ENCODE assay signal across 8 cellular contexts in the genomic region with DNA sequence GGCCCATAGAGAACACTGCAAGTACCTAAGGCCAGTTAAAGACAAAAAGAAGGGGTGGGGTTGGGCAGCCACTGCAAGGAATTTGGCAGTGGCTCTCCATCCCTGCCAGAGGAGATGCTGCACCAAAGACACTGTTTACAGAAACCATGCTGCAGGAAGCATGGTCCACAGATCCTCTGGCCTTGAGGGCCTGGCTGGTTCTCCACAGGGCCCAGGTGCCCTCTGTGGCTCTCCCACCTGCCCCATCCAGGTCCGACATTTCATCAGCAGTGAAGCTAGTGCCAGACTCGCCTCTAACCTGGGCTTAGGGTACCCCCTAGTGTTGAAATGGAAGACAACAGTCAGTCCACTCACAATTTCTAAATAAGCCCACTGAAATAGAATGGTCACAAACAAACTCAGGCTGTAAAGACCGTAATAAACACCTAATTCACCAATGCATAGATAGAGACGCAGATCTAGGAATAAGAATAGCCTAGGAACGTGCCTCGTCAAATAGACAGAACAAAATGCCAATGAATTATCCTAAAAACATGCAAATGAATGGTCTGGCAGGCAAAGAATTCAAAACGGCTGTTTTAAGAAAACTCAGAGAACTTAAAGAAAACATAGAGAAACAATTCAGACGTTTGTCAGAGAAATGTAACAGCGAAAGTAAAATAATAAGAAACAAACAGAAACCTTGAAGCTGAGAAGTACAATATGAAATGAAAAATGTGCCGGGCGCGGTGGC. TPM values are rescaled to one million over a fixed set of nuclear protein-coding genes. Genes with fewer than 3 reads are reported as not detected.
DNase-seq lines count a peak whose midpoint lies in the region; ATAC-seq and TF ChIP-seq lines count a peak whose summit lies in the region.

No MANE protein-coding gene starts in this region.

- H3K27ac Mint-ChIP-seq in CD8-positive, alpha-beta T cell: no peak overlapping the region
- H3K27ac Mint-ChIP-seq in activated CD4-positive, alpha-beta memory T cell treated with anti-CD3 and anti-CD28 coated beads, Interleukin-2, amount 10 ng/mL, durations not matched to agents 7 days and 5 days: no peak overlapping the region
- no peak overlapping the region for H3K27ac Mint-ChIP-seq in osteocyte (ENCODE audit: unreplicated experiment)

- peak in 6 of 7 experiments; percentile 6 to 57 (median 32) for DNase-seq in CD8-positive, alpha-beta T cell
- DNase-seq in HCT116 (ENCODE audit: low read depth, low spot score) (peak; percentile 57), NCI-H524 (lab: John Stamatoyannopoulos, UW) (peak; percentile 23 to 67), esophagus squamous epithelium (lab: John Stamatoyannopoulos, UW) (no peak), osteocyte (ENCODE audit: extremely low spot score, unreplicated experiment) (no peak)
- peak; percentile 47 for DNase-seq in activated CD4-positive, alpha-beta memory T cell treated with anti-CD3 and anti-CD28 coated beads, Interleukin-2, amount 10 ng/mL, durations not matched to agents 7 days and 5 days

- H3K36me3 ChIP-seq in CD8-positive, alpha-beta T cell (ENCODE audit: insufficient read depth, low read length): no peaks in the 10 kb centered on the region
- H3K36me3 ChIP-seq in HCT116 (ENCODE audit: control insufficient read depth in 1 of 2, insufficient read depth in 2 of 2, low read length in 2 of 2) (no peaks in the 10 kb centered on the region), esophagus squamous epithelium (no peaks in the 10 kb centered on the region)

- H3K9ac ChIP-seq in HCT116 (ENCODE audit: low read length): no peak overlapping the region

- H3K4me3 ChIP-seq in CD8-positive, alpha-beta T cell (ENCODE audit: low read depth, low read length): no peak overlapping the region
- H3K4me3 ChIP-seq in HCT116 (replicated peaks in 1 of 2; ENCODE audit: low read depth in 1 of 2, low read length in 2 of 2) (no peak overlapping the region), esophagus squamous epithelium (no peak overlapping the region)

- no peak overlapping the region for H3K4me3 Mint-ChIP-seq in CD8-positive, alpha-beta T cell
- H3K4me3 Mint-ChIP-seq in activated CD4-positive, alpha-beta memory T cell treated with anti-CD3 and anti-CD28 coated beads, Interleukin-2, amount 10 ng/mL, durations not matched to agents 7 days and 5 days: no peak overlapping the region
- H3K4me3 Mint-ChIP-seq in osteocyte (ENCODE audit: unreplicated experiment): no peak overlapping the region

- no peaks in the 10 kb centered on the region for H3K79me2 ChIP-seq in HCT116 (ENCODE audit: insufficient read depth, low read length)

- no peak overlapping the region for H3K27ac ChIP-seq in CD8-positive, alpha-beta T cell (ENCODE audit: low read depth, low read length)
- H3K27ac ChIP-seq in HCT116 (ENCODE audit: low read depth, low read length) (no peak overlapping the region), esophagus squamous epithelium (no peak overlapping the region)

- CTCF ChIA-PET in CD8-positive, alpha-beta T cell (lab: Charles Lee): interaction anchor here (0.6 to 2.2 kb wide), 9 partner anchors 10 to 69 kb away, joined by 3 to 46 read pairs (median 3); a partner anchor contains a TSS
- CTCF ChIA-PET in HCT116 (lab: Charles Lee): interaction anchor here (0.7 to 4.0 kb wide), 9 partner anchors 15 to 251 kb away, joined by 3 to 80 read pairs (median 5); a partner anchor contains a TSS
- CTCF ChIA-PET in activated CD4-positive, alpha-beta memory T cell treated with anti-CD3 and anti-CD28 coated beads, Interleukin-2, amount 10 ng/mL, durations not matched to agents 7 days and 5 days (lab: Charles Lee): interaction anchor here (0.6 to 3.5 kb wide), 8 partner anchors 26 to 382 kb away, joined by 3 to 37 read pairs (median 4); no protein-coding TSS in a partner anchor

- peaks cover 18% of the 10 kb centered on the region for H3K27me3 Mint-ChIP-seq in CD8-positive, alpha-beta T cell (ENCODE audit: low read depth)
- H3K27me3 Mint-ChIP-seq in activated CD4-positive, alpha-beta memory T cell treated with anti-CD3 and anti-CD28 coated beads, Interleukin-2, amount 10 ng/mL, durations not matched to agents 7 days and 5 days: peaks cover 32% of the 10 kb centered on the region
- H3K27me3 Mint-ChIP-seq in osteocyte (ENCODE audit: unreplicated experiment): peaks cover 29% of the 10 kb centered on the region

- no TSS peak for BruUV-seq in HCT116 (replicated peaks; lab: Mats Ljungman, UMichigan)

- TF ChIP-seq POLR2A in HCT116 (IDR thresholded peaks at IDR 0.05; ENCODE audit: borderline replicate concordance, extremely low read depth, insufficient read depth, insufficient read length) (no peak), esophagus squamous epithelium (IDR thresholded peaks at IDR 0.05) (no peak)

- peak; percentile 42 for TF ChIP-seq CTCF in CD8-positive, alpha-beta T cell (IDR thresholded peaks at IDR 0.05)
- TF ChIP-seq CTCF in HCT116 (IDR thresholded peaks at IDR 0.05 in 2 of 3, conservative IDR thresholded peaks at IDR 0.05 in 1 of 3; ENCODE audit: borderline replicate concordance in 1 of 3, insufficient read depth in 1 of 3, low read depth in 2 of 3, low read length in 2 of 3) (peak; percentile 79 to 83 (median 83)), esophagus squamous epithelium (IDR thresholded peaks at IDR 0.05) (peak; percentile 52 to 86 (median 66)), osteocyte (IDR thresholded peaks at IDR 0.05) (peak; percentile 49)

- peak overlapping the region; percentile 66 for H2AFZ ChIP-seq in HCT116 (ENCODE audit: low read depth, low read length, poor library complexity, severe bottlenecking)

- no peaks in the 10 kb centered on the region for H3K9me3 Mint-ChIP-seq in CD8-positive, alpha-beta T cell
- no peaks in the 10 kb centered on the region for H3K9me3 Mint-ChIP-seq in activated CD4-positive, alpha-beta memory T cell treated with anti-CD3 and anti-CD28 coated beads, Interleukin-2, amount 10 ng/mL, durations not matched to agents 7 days and 5 days
- no peaks in the 10 kb centered on the region for H3K9me3 Mint-ChIP-seq in osteocyte (ENCODE audit: unreplicated experiment)

- H3K9me2 ChIP-seq in HCT116 (ENCODE audit: insufficient read depth): no peaks in the 10 kb centered on the region

- H3K27me3 ChIP-seq in CD8-positive, alpha-beta T cell (ENCODE audit: insufficient read depth, low read length): no peaks in the 10 kb centered on the region
- H3K27me3 ChIP-seq in HCT116 (ENCODE audit: insufficient read depth, low read length) (peaks cover 4% of the 10 kb centered on the region), esophagus squamous epithelium (peaks cover 0 to 43% (median 0%) of the 10 kb centered on the region in 4 donors)

- POLR2A ChIA-PET in CD8-positive, alpha-beta T cell (lab: Charles Lee): no interaction called here
- POLR2A ChIA-PET in HCT116 (lab: Charles Lee): no interaction called here
- POLR2A ChIA-PET in activated CD4-positive, alpha-beta memory T cell treated with anti-CD3 and anti-CD28 coated beads, Interleukin-2, amount 10 ng/mL, durations not matched to agents 7 days and 5 days (lab: Charles Lee): interaction anchor here (0.6 to 1.1 kb wide), 3 partner anchors 28 to 30 kb away, joined by 3 to 5 read pairs (median 3); no protein-coding TSS in a partner anchor

- no peaks in the 10 kb centered on the region for H3K4me1 ChIP-seq in CD8-positive, alpha-beta T cell (ENCODE audit: insufficient read depth, low read length)
- H3K4me1 ChIP-seq in HCT116 (ENCODE audit: control insufficient read depth in 1 of 2, insufficient read depth in 2 of 2, low read length in 2 of 2): no peaks in the 10 kb centered on the region
- H3K4me1 ChIP-seq in esophagus squamous epithelium: no peaks in the 10 kb centered on the region

- H4K20me1 ChIP-seq in HCT116 (ENCODE audit: insufficient read depth): no peaks in the 10 kb centered on the region

- H3K4me1 Mint-ChIP-seq in CD8-positive, alpha-beta T cell (ENCODE audit: low read depth): no peaks in the 10 kb centered on the region
- peaks cover 3% of the 10 kb centered on the region for H3K4me1 Mint-ChIP-seq in activated CD4-positive, alpha-beta memory T cell treated with anti-CD3 and anti-CD28 coated beads, Interleukin-2, amount 10 ng/mL, durations not matched to agents 7 days and 5 days
- no peaks in the 10 kb centered on the region for H3K4me1 Mint-ChIP-seq in osteocyte (ENCODE audit: unreplicated experiment)

- H3K36me3 Mint-ChIP-seq in CD8-positive, alpha-beta T cell: no peaks in the 10 kb centered on the region
- no peaks in the 10 kb centered on the region for H3K36me3 Mint-ChIP-seq in activated CD4-positive, alpha-beta memory T cell treated with anti-CD3 and anti-CD28 coated beads, Interleukin-2, amount 10 ng/mL, durations not matched to agents 7 days and 5 days (ENCODE audit: low read depth)
- H3K36me3 Mint-ChIP-seq in osteocyte (ENCODE audit: unreplicated experiment): no peaks in the 10 kb centered on the region

- H3K4me2 ChIP-seq in HCT116 (ENCODE audit: low read length): no peak overlapping the region

- RAD21 ChIA-PET in HCT116 (lab: Charles Lee; ENCODE audit: low non-redundant PET in 1 of 2, low total read pairs in 2 of 2, uncharacterized antibody in 2 of 2, unreplicated experiment in 2 of 2): interaction anchor here (0.6 to 1.0 kb wide), 4 partner anchors 28 to 267 kb away, joined by 3 to 4 read pairs (median 3); no protein-coding TSS in a partner anchor

- WGBS in esophagus squamous epithelium, 2 donors: 32 to 37% methylated on average over 11 of the region's 12 CpGs

- peak; percentile 81 for TF ChIP-seq RAD21 in HCT116 (IDR thresholded peaks at IDR 0.05; ENCODE audit: low read depth)

- no peaks in the 10 kb centered on the region for H3K9me3 ChIP-seq in CD8-positive, alpha-beta T cell (ENCODE audit: low read length)
- H3K9me3 ChIP-seq in HCT116 (ENCODE audit: control insufficient read depth in 1 of 2, insufficient read depth in 1 of 2, low read depth in 1 of 2, low read length in 2 of 2): no peaks in the 10 kb centered on the region
- H3K9me3 ChIP-seq in esophagus squamous epithelium: no peaks in the 10 kb centered on the region

- peak; percentile 82 for ATAC-seq in CD8-positive, alpha-beta T cell
- ATAC-seq in HCT116 (peak; percentile 97), HG02588 (IDR thresholded peaks at IDR 0.05; ENCODE audit: unreplicated experiment) (no peak), GM19397 (IDR thresholded peaks at IDR 0.05; ENCODE audit: unreplicated experiment) (no peak)

- intact Hi-C loops in CD8-positive, alpha-beta T cell (cut with DNase I, micrococcal nuclease): loop anchor here (1.0 to 2.0 kb wide), 2 partner anchors 28 to 68 kb away; no protein-coding TSS in a partner anchor
- intact Hi-C loops in HCT116 (cut with micrococcal nuclease) (loop anchor here (1.0 to 2.0 kb wide), 4 partner anchors 28 to 114 kb away; no protein-coding TSS in a partner anchor), esophagus squamous epithelium (cut with DNase I) (no loop called here)

RNA-seq across cellular contexts. Expression of a gene that starts 23.3 kb away (rescaled TPM):
- total RNA-seq in CD8-positive, alpha-beta T cell: not detected
- total RNA-seq in HCT116 (2021; ENCODE audit: unreplicated experiment) (not detected), esophagus squamous epithelium (not detected), osteocyte (not detected in 2 replicates)
- not detected in 2 replicates for polyA plus RNA-seq in HCT116 (2012)
- total RNA-seq in activated CD4-positive, alpha-beta memory T cell treated with anti-CD3 and anti-CD28 coated beads, Interleukin-2, amount 10 ng/mL, durations not matched to agents 7 days and 5 days: not detected

RNA-seq across cellular contexts. Expression of a gene that starts 23.7 kb away (rescaled TPM):
- not detected for total RNA-seq in CD8-positive, alpha-beta T cell
- total RNA-seq in HCT116 (2021; ENCODE audit: unreplicated experiment) (not detected), esophagus squamous epithelium (not detected), osteocyte (not detected in 2 replicates)
- not detected in 2 replicates for polyA plus RNA-seq in HCT116 (2012)
- not detected for total RNA-seq in activated CD4-positive, alpha-beta memory T cell treated with anti-CD3 and anti-CD28 coated beads, Interleukin-2, amount 10 ng/mL, durations not matched to agents 7 days and 5 days

RNA-seq across cellular contexts. Expression of a gene that starts 24.8 kb away (rescaled TPM):
- total RNA-seq in CD8-positive, alpha-beta T cell: not detected
- not detected for total RNA-seq in HCT116 (2021; ENCODE audit: unreplicated experiment)
- not detected in 2 replicates for polyA plus RNA-seq in HCT116 (2012)
- not detected for total RNA-seq in activated CD4-positive, alpha-beta memory T cell treated with anti-CD3 and anti-CD28 coated beads, Interleukin-2, amount 10 ng/mL, durations not matched to agents 7 days and 5 days
- 1 to 10 TPM in 2 of 4 donors, under 1 TPM in 2; 0.42 to 1.3 (median 0.99) TPM for total RNA-seq in esophagus squamous epithelium
- total RNA-seq in osteocyte: not detected in 2 replicates

RNA-seq across cellular contexts. Expression of a gene that starts 38.9 kb away (rescaled TPM):
- 1,000 to 10,000 TPM; 3,663 to 3,781 TPM for total RNA-seq in CD8-positive, alpha-beta T cell
- total RNA-seq in HCT116 (2021; ENCODE audit: unreplicated experiment) (3,020 TPM), esophagus squamous epithelium (1,000 to 10,000 TPM in 3 of 4 donors, 100 to 1,000 TPM in 1; 922 to 1,801 (median 1,460) TPM), osteocyte (1,810 and 1,837 TPM in 2 replicates)
- polyA plus RNA-seq in HCT116 (2012): 4,331 and 5,364 TPM in 2 replicates
- total RNA-seq in activated CD4-positive, alpha-beta memory T cell treated with anti-CD3 and anti-CD28 coated beads, Interleukin-2, amount 10 ng/mL, durations not matched to agents 7 days and 5 days: 1,000 to 10,000 TPM; 2,625 to 2,652 TPM

RNA-seq across cellular contexts. Expression of a gene that starts 55.9 kb away (rescaled TPM):
- total RNA-seq in CD8-positive, alpha-beta T cell: 10 to 100 TPM; 19.5 to 19.6 TPM
- total RNA-seq in HCT116 (2021; ENCODE audit: unreplicated experiment) (0.69 TPM), esophagus squamous epithelium (1 to 10 TPM in 2 of 4 donors, not detected in 2; 1.7 to 3.1 TPM), osteocyte (not detected in 2 replicates)
- polyA plus RNA-seq in HCT116 (2012): 0.10 and 0.40 TPM in 2 replicates
- total RNA-seq in activated CD4-positive, alpha-beta memory T cell treated with anti-CD3 and anti-CD28 coated beads, Interleukin-2, amount 10 ng/mL, durations not matched to agents 7 days and 5 days: under 1 TPM; 0.35 to 0.38 TPM

Comparison
In these comparisons a context has a peak if more than half of its experiments do, and no peak if none do; other contexts are left out.
1. ATAC-seq: peak in CD8-positive, alpha-beta T cell (single experiment) and HCT116 (single experiment); none in HG02588 (single experiment) and GM19397 (single experiment).
2. DNase-seq: peak in CD8-positive, alpha-beta T cell (6 of 7), HCT116 (single experiment), NCI-H524 (2 of 2) and activated CD4-positive, alpha-beta memory T cell treated with anti-CD3 and anti-CD28 coated beads, Interleukin-2, amount 10 ng/mL, durations not matched to agents 7 days and 5 days (single experiment); none in esophagus squamous epithelium (single experiment) and osteocyte (single experiment).
3. Peak in every context shown above with its lines, with median percentiles within 50 percentile points of each other: CTCF ChIP-seq.